Comparison of ENCODE assay signal across 18 cellular contexts in genomic region chr7:104625956-104626355, GRCh38.
"Had no signal": no experiment of that assay in that cellular context is flagged by ENCODE, and none has a peak within 500 bp of the region (broad histone marks: within the 10 kb centered on the region; RNA-seq: fewer than 3 reads in every experiment).

No MANE protein-coding gene starts in this region.

- FAIRE-seq: keratinocyte had no signal

- H3K27me3 ChIP-seq: esophagus squamous epithelium, heart right ventricle, spleen, thyroid gland, upper lobe of right lung had no signal

- DNase-seq: activated B cell treated with CpG ODN at 0.5 μM for 24 hours; activated CD4-positive, alpha-beta memory T cell treated with anti-CD3 and anti-CD28 coated beads for 36 hours; activated CD4-positive, alpha-beta T cell treated with anti-CD3 and anti-CD28 coated beads for 4 hours; activated effector memory CD4-positive, alpha-beta T cell treated with anti-CD3 and anti-CD28 coated beads, Interleukin-2, amount 50 U/mL, for 16 hours; activated naive CD4-positive, alpha-beta T cell treated with anti-CD3 and anti-CD28 coated beads, Interleukin-2, amount 10 ng/mL, durations not matched to agents 7 days and 5 days; activated T-cell treated with anti-CD3 and anti-CD28 coated beads, Interleukin-2, amount 50 U/mL, for 72 hours; cortex of kidney; endodermal cell; esophagus squamous epithelium; heart right ventricle; left colon; retina; spleen; stimulated activated CD4-positive, alpha-beta T cell treated with anti-CD3 and anti-CD28 coated beads, Interleukin-4, amount 100 ng/mL, for 24 hours; stimulated activated naive CD4-positive, alpha-beta T cell treated with Interleukin-2 at 50 U/mL for 16 hours; thyroid gland; upper lobe of right lung had no signal

- H3K27ac ChIP-seq: esophagus squamous epithelium, heart right ventricle, spleen, thyroid gland, upper lobe of right lung had no signal

- H3K4me1 ChIP-seq: esophagus squamous epithelium, heart right ventricle, spleen, thyroid gland, upper lobe of right lung had no signal

- H3K36me3 ChIP-seq: esophagus squamous epithelium, heart right ventricle, spleen, thyroid gland, upper lobe of right lung had no signal

- H3K9me3 ChIP-seq: esophagus squamous epithelium, heart right ventricle, spleen, thyroid gland, upper lobe of right lung had no signal

- H3K4me3 ChIP-seq: esophagus squamous epithelium, heart right ventricle, spleen, thyroid gland, upper lobe of right lung had no signal
